Comparison of ENCODE assay signal across 17 cellular contexts in the genomic region with DNA sequence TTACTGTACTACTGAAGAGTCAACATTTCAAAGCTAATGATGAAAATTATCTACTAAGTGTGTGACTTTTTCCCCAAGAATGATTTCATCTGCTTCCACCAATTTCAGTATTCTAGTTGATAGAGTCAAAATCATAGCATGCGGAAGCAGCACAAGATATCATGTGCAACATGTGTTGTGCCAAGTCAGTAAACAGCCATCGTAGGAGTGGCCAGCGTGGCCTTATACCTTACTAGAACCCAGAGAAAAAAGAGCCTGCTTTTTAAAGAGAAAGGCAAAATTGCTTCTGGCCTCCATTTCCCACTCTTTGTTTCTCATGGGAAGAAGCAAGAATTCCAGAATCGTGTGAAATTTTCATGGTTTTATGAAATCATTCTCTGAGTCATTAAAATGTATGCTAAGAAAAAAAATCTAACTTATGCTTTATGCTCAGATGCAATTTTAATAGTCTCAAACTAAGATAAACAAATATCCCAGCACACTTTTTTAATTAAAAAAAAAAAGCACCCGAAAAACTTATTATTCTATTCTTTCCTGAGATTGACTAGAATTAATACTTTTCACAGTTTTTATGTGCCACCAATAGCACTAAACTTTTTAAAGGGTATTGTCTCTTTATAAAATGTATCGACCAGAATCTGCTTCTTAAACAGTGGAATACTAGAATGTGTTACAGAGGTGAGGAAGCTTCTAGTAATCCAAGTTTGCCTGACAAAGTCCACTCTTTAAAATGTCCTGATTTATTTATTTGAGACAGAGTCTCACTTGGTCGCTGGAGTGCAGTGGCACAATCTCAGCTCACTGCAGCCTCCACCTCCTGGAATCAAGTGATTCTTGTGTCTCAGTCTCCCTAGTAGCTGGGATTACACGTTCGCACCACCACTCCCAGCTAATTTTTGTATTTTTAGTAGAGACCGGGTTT.
A peak's percentile ranks its signal among the peaks of the same experiment; 100 is the strongest.
DNase-seq lines count a peak whose midpoint lies in the region; ATAC-seq and TF ChIP-seq lines count a peak whose summit lies in the region.
"Had no signal": no experiment of that assay in that cellular context is flagged by ENCODE, and none has a peak within 500 bp of the region (broad histone marks: within the 10 kb centered on the region; RNA-seq: fewer than 3 reads in every experiment).

No MANE protein-coding gene starts in this region.

- no peak for TF ChIP-seq CTCF in mucosa of descending colon (IDR thresholded peaks at IDR 0.05)

- ATAC-seq in activated T-helper 17 cell treated with anti-CD3 and anti-CD28 coated beads, Interleukin-2, amount 50 U/mL, for 72 hours (replicated peaks), result no peak
- ATAC-seq in left cardiac atrium, result peak; percentile 30 to 57
- no peak for ATAC-seq in stimulated activated memory B cell treated with anti-CD40 and anti-IgM and Interleukin-4, amounts not matched to agents 10 μg/mL and 1 μg/mL and 100 μg/mL, for 72 hours
- no peak for ATAC-seq in HG03520 (IDR thresholded peaks at IDR 0.05; ENCODE audit: unreplicated experiment)
- ATAC-seq in mucosa of descending colon, result no peak
- ATAC-seq: upper lobe of right lung had no signal

- no peaks in the 10 kb centered on the region for H3K4me1 ChIP-seq in mucosa of descending colon (ENCODE audit: low read depth)

- H3K9me3 ChIP-seq in mucosa of descending colon, result no peaks in the 10 kb centered on the region
- H3K9me3 ChIP-seq: upper lobe of right lung had no signal

- DNase-seq in activated naive CD4-positive, alpha-beta T cell treated with anti-CD3 and anti-CD28 coated beads for 36 hours, result no peak
- DNase-seq in activated naive CD4-positive, alpha-beta T cell treated with anti-CD3 and anti-CD28 coated beads, Interleukin-2, amount 10 ng/mL, durations not matched to agents 7 days and 5 days, result no peak
- no peak for DNase-seq in left cardiac atrium
- DNase-seq in inferior parietal cortex (ENCODE audit: extremely low spot score), result no peak
- DNase-seq in mucosa of descending colon, result no peak
- DNase-seq: ACHN; activated CD4-positive, alpha-beta T cell treated with anti-CD3 and anti-CD28 coated beads for 1 hour; head of caudate nucleus; NCI-H2081 treated with DMSO at 0.1 percent for 48 hours; retina; stimulated activated CD4-positive, alpha-beta T cell treated with anti-CD3 and anti-CD28 coated beads, Interleukin-4, amount 100 ng/mL, for 1 hour; upper lobe of right lung had no signal

- no peaks in the 10 kb centered on the region for H3K9me3 Mint-ChIP-seq in activated naive CD4-positive, alpha-beta T cell treated with anti-CD3 and anti-CD28 coated beads for 36 hours
- no peaks in the 10 kb centered on the region for H3K9me3 Mint-ChIP-seq in activated naive CD4-positive, alpha-beta T cell treated with anti-CD3 and anti-CD28 coated beads, Interleukin-2, amount 10 ng/mL, durations not matched to agents 7 days and 5 days
- H3K9me3 Mint-ChIP-seq in activated T-helper 17 cell treated with anti-CD3 and anti-CD28 coated beads, Interleukin-2, amount 50 U/mL, for 72 hours, result no peaks in the 10 kb centered on the region
- no peaks in the 10 kb centered on the region for H3K9me3 Mint-ChIP-seq in stimulated activated memory B cell treated with anti-CD40 and anti-IgM and Interleukin-4, amounts not matched to agents 10 μg/mL and 1 μg/mL and 100 μg/mL, for 72 hours
- H3K9me3 Mint-ChIP-seq: activated T-helper 1 cell treated with anti-CD3 and anti-CD28 coated beads, Interleukin-12 subunit alpha, Interleukin-12 subunit beta, Interleukin-2, Interleukin-4 antibody, amounts not matched to agents 30 ng/mL and 10 ng/mL and 1 ng/mL, durations not matched to agents 14 hours and 24 hours and 36 hours; T-helper 1 cell treated with Interleukin-12 subunit alpha and Interleukin-12 subunit beta and Interleukin-4 antibody, amounts not matched to agents 30 μg/mL and 1 μg/mL, for 36 hours had no signal

- H3K27me3 Mint-ChIP-seq in activated naive CD4-positive, alpha-beta T cell treated with anti-CD3 and anti-CD28 coated beads for 36 hours (ENCODE audit: low read depth), result no peaks in the 10 kb centered on the region
- H3K27me3 Mint-ChIP-seq in activated naive CD4-positive, alpha-beta T cell treated with anti-CD3 and anti-CD28 coated beads, Interleukin-2, amount 10 ng/mL, durations not matched to agents 7 days and 5 days, result no peaks in the 10 kb centered on the region
- no peaks in the 10 kb centered on the region for H3K27me3 Mint-ChIP-seq in activated T-helper 17 cell treated with anti-CD3 and anti-CD28 coated beads, Interleukin-2, amount 50 U/mL, for 72 hours
- no peaks in the 10 kb centered on the region for H3K27me3 Mint-ChIP-seq in stimulated activated memory B cell treated with anti-CD40 and anti-IgM and Interleukin-4, amounts not matched to agents 10 μg/mL and 1 μg/mL and 100 μg/mL, for 72 hours

- H3K27ac Mint-ChIP-seq in activated naive CD4-positive, alpha-beta T cell treated with anti-CD3 and anti-CD28 coated beads for 36 hours, result peak overlapping the region; percentile 70
- no peak overlapping the region for H3K27ac Mint-ChIP-seq in activated naive CD4-positive, alpha-beta T cell treated with anti-CD3 and anti-CD28 coated beads, Interleukin-2, amount 10 ng/mL, durations not matched to agents 7 days and 5 days
- peak overlapping the region; percentile 82 for H3K27ac Mint-ChIP-seq in activated T-helper 17 cell treated with anti-CD3 and anti-CD28 coated beads, Interleukin-2, amount 50 U/mL, for 72 hours
- peak overlapping the region; percentile 57 for H3K27ac Mint-ChIP-seq in stimulated activated memory B cell treated with anti-CD40 and anti-IgM and Interleukin-4, amounts not matched to agents 10 μg/mL and 1 μg/mL and 100 μg/mL, for 72 hours

- H3K4me3 ChIP-seq in mucosa of descending colon, result no peak overlapping the region
- H3K4me3 ChIP-seq: upper lobe of right lung had no signal

- intact Hi-C loops in activated naive CD4-positive, alpha-beta T cell treated with anti-CD3 and anti-CD28 coated beads for 36 hours (cut with micrococcal nuclease), result no loop called here
- intact Hi-C loops in left cardiac atrium (cut with DNase I), result no loop called here
- intact Hi-C loops in mucosa of descending colon (cut with DNase I, micrococcal nuclease), result no loop called here

- H3K4me1 Mint-ChIP-seq in activated naive CD4-positive, alpha-beta T cell treated with anti-CD3 and anti-CD28 coated beads for 36 hours (ENCODE audit: low read depth), result peaks cover 74% of the 10 kb centered on the region
- peaks cover 44% of the 10 kb centered on the region for H3K4me1 Mint-ChIP-seq in activated naive CD4-positive, alpha-beta T cell treated with anti-CD3 and anti-CD28 coated beads, Interleukin-2, amount 10 ng/mL, durations not matched to agents 7 days and 5 days
- peaks cover 46% of the 10 kb centered on the region for H3K4me1 Mint-ChIP-seq in activated T-helper 17 cell treated with anti-CD3 and anti-CD28 coated beads, Interleukin-2, amount 50 U/mL, for 72 hours
- peaks cover 61% of the 10 kb centered on the region for H3K4me1 Mint-ChIP-seq in stimulated activated memory B cell treated with anti-CD40 and anti-IgM and Interleukin-4, amounts not matched to agents 10 μg/mL and 1 μg/mL and 100 μg/mL, for 72 hours

- CTCF ChIA-PET in activated naive CD4-positive, alpha-beta T cell treated with anti-CD3 and anti-CD28 coated beads for 36 hours (lab: Charles Lee), result interaction anchor here (0.6 to 0.8 kb wide), 2 partner anchors 8 to 42 kb away, joined by 3 read pairs; no protein-coding TSS in a partner anchor
- CTCF ChIA-PET in activated naive CD4-positive, alpha-beta T cell treated with anti-CD3 and anti-CD28 coated beads, Interleukin-2, amount 10 ng/mL, durations not matched to agents 7 days and 5 days (lab: Charles Lee), result no interaction called here

- no peak overlapping the region for H3K4me3 Mint-ChIP-seq in activated naive CD4-positive, alpha-beta T cell treated with anti-CD3 and anti-CD28 coated beads for 36 hours
- H3K4me3 Mint-ChIP-seq in activated naive CD4-positive, alpha-beta T cell treated with anti-CD3 and anti-CD28 coated beads, Interleukin-2, amount 10 ng/mL, durations not matched to agents 7 days and 5 days, result no peak overlapping the region
- peak overlapping the region; percentile 62 for H3K4me3 Mint-ChIP-seq in activated T-helper 17 cell treated with anti-CD3 and anti-CD28 coated beads, Interleukin-2, amount 50 U/mL, for 72 hours
- H3K4me3 Mint-ChIP-seq in stimulated activated memory B cell treated with anti-CD40 and anti-IgM and Interleukin-4, amounts not matched to agents 10 μg/mL and 1 μg/mL and 100 μg/mL, for 72 hours, result no peak overlapping the region
- H3K4me3 Mint-ChIP-seq: activated T-helper 1 cell treated with anti-CD3 and anti-CD28 coated beads, Interleukin-12 subunit alpha, Interleukin-12 subunit beta, Interleukin-2, Interleukin-4 antibody, amounts not matched to agents 30 ng/mL and 10 ng/mL and 1 ng/mL, durations not matched to agents 14 hours and 24 hours and 36 hours; T-helper 1 cell treated with Interleukin-12 subunit alpha and Interleukin-12 subunit beta and Interleukin-4 antibody, amounts not matched to agents 30 μg/mL and 1 μg/mL, for 36 hours had no signal

- H3K36me3 ChIP-seq in mucosa of descending colon (ENCODE audit: low read depth), result no peaks in the 10 kb centered on the region
- H3K36me3 ChIP-seq: upper lobe of right lung had no signal

- H3K36me3 Mint-ChIP-seq in activated naive CD4-positive, alpha-beta T cell treated with anti-CD3 and anti-CD28 coated beads for 36 hours (ENCODE audit: low read depth), result peaks cover 26% of the 10 kb centered on the region
- peaks cover 53% of the 10 kb centered on the region for H3K36me3 Mint-ChIP-seq in activated naive CD4-positive, alpha-beta T cell treated with anti-CD3 and anti-CD28 coated beads, Interleukin-2, amount 10 ng/mL, durations not matched to agents 7 days and 5 days
- H3K36me3 Mint-ChIP-seq in activated T-helper 17 cell treated with anti-CD3 and anti-CD28 coated beads, Interleukin-2, amount 50 U/mL, for 72 hours (ENCODE audit: low read depth), result peaks cover 74% of the 10 kb centered on the region
- H3K36me3 Mint-ChIP-seq in stimulated activated memory B cell treated with anti-CD40 and anti-IgM and Interleukin-4, amounts not matched to agents 10 μg/mL and 1 μg/mL and 100 μg/mL, for 72 hours, result peaks cover 51% of the 10 kb centered on the region

Comparison
In these comparisons a context has a peak if more than half of its experiments do, and no peak if none do; other contexts are left out.
1. ATAC-seq: peak in left cardiac atrium (2 of 2); none in activated T-helper 17 cell treated with anti-CD3 and anti-CD28 coated beads, Interleukin-2, amount 50 U/mL, for 72 hours (single experiment), stimulated activated memory B cell treated with anti-CD40 and anti-IgM and Interleukin-4, amounts not matched to agents 10 μg/mL and 1 μg/mL and 100 μg/mL, for 72 hours (single experiment), HG03520 (single experiment) and mucosa of descending colon (single experiment).